In genomic region chr1:36183309-36183856, GRCh38 we compare ENCODE assay signal across 10 cellular contexts. TPM values are rescaled to one million over a fixed set of nuclear protein-coding genes. Genes with fewer than 3 reads are reported as not detected.
A peak's percentile ranks its signal among the peaks of the same experiment; 100 is the strongest.
DNase-seq lines count a peak whose midpoint lies in the region; FAIRE-seq and TF ChIP-seq lines count a peak whose summit lies in the region.
"Had no signal": no experiment of that assay in that cellular context is flagged by ENCODE, and none has a peak within 500 bp of the region (broad histone marks: within the 10 kb centered on the region; RNA-seq: fewer than 3 reads in every experiment).

No MANE protein-coding gene starts in this region.

- H3K14ac ChIP-seq in mesenchymal stem cell (ENCODE audit: low read length in 2 of 2), result no peak overlapping the region

- H3K36me3 Mint-ChIP-seq in astrocyte (ENCODE audit: low read depth, unreplicated experiment), result peaks cover 29% of the 10 kb centered on the region

- H3K4ac ChIP-seq in mesenchymal stem cell (ENCODE audit: low read depth in 1 of 2, low read length in 2 of 2), result no peak overlapping the region

- peaks cover 8% of the 10 kb centered on the region; the same call in 1 of the 2 replicates for H3K36me3 ChIP-seq in ACC112 (ENCODE audit: insufficient read depth, low read length)
- H3K36me3 ChIP-seq in astrocyte (ENCODE audit: insufficient read depth, low read length), result peaks cover 23% of the 10 kb centered on the region
- H3K36me3 ChIP-seq in mesenchymal stem cell (ENCODE audit: control insufficient read depth in 1 of 2, insufficient read depth in 2 of 2, low read depth in 1 of 2, low read length in 2 of 2), result peaks cover 44 to 45% of the 10 kb centered on the region in 2 experiments
- peaks cover 9 to 17% of the 10 kb centered on the region in 2 donors for H3K36me3 ChIP-seq in kidney (ENCODE audit: control insufficient read depth in 1 of 2, insufficient read depth in 2 of 2, low read length in 2 of 2)

- H3K4me3 ChIP-seq in ACC112 (ENCODE audit: low read depth, low read length), result no peak overlapping the region
- no peak overlapping the region for H3K4me3 ChIP-seq in astrocyte (ENCODE audit: insufficient read depth, low read depth, low read length)
- H3K4me3 ChIP-seq in mesenchymal stem cell (ENCODE audit: insufficient read depth in 1 of 2, low read depth in 1 of 2, low read length in 2 of 2), result no peak overlapping the region
- H3K4me3 ChIP-seq in kidney (ENCODE audit: low read length in 2 of 2), result no peak overlapping the region

- H2AFZ ChIP-seq in ACC112 (ENCODE audit: low read length, unreplicated experiment) (no peak overlapping the region), astrocyte (ENCODE audit: low read depth, low read length) (no peak overlapping the region), mesenchymal stem cell (ENCODE audit: low read depth, low read length) (no peak overlapping the region)

- H3K9ac ChIP-seq in astrocyte (ENCODE audit: low read length), result no peak overlapping the region
- H3K9ac ChIP-seq in mesenchymal stem cell (ENCODE audit: low read length), result peak overlapping the region; percentile 7
- H3K9ac ChIP-seq in kidney (ENCODE audit: low read length in 2 of 2), result no peak overlapping the region

- peaks cover 12% of the 10 kb centered on the region for H3K4me1 Mint-ChIP-seq in astrocyte (ENCODE audit: low read depth, unreplicated experiment)

- TF ChIP-seq CTCF in astrocyte (IDR thresholded peaks at IDR 0.05; ENCODE audit: insufficient read depth, low read depth, low read length) (no peak), kidney (IDR thresholded peaks at IDR 0.05; ENCODE audit: borderline replicate concordance, extremely low read depth, insufficient read depth) (no peak)

- no peak overlapping the region for H3K4me2 ChIP-seq in astrocyte (ENCODE audit: low read length)
- no peak overlapping the region for H3K4me2 ChIP-seq in mesenchymal stem cell (ENCODE audit: low read length, poor library complexity, severe bottlenecking)

- H3K23ac ChIP-seq in mesenchymal stem cell (ENCODE audit: low read length in 2 of 2), result no peak overlapping the region

- H3K27me3 Mint-ChIP-seq in astrocyte (ENCODE audit: low read depth, unreplicated experiment), result no peaks in the 10 kb centered on the region

- no peak for TF ChIP-seq POLR2A in GM12891 (IDR thresholded peaks at IDR 0.05; ENCODE audit: low read depth, low read length)

- H2BK12ac ChIP-seq in mesenchymal stem cell (ENCODE audit: low read length in 2 of 2), result no peak overlapping the region

- H4K20me1 ChIP-seq in astrocyte (ENCODE audit: insufficient read depth, low read length), result peaks cover 25% of the 10 kb centered on the region

- no peak overlapping the region for H3K18ac ChIP-seq in mesenchymal stem cell (ENCODE audit: low read depth in 1 of 2, low read length in 2 of 2)

- H3K79me2 ChIP-seq in ACC112 (ENCODE audit: control insufficient read depth, insufficient read depth, low read length, unreplicated experiment) (no peaks in the 10 kb centered on the region), astrocyte (ENCODE audit: insufficient read depth, low read length) (peaks cover 4% of the 10 kb centered on the region)

- DNase-seq in GM12891 (ENCODE audit: insufficient read length, low spot score) (no peak), astrocyte (ENCODE audit: low read depth) (no peak), mesenchymal stem cell (no peak), SHP77 treated with DMSO at 0.1 percent for 48 hours (lab: John Stamatoyannopoulos, UW) (no peak), NCI-H187 treated with DMSO at 0.1 percent for 48 hours (lab: John Stamatoyannopoulos, UW) (no peak), NCI-H748 (lab: John Stamatoyannopoulos, UW; ENCODE audit: unreplicated experiment) (no peak), kidney (no peak)
- DNase-seq: activated gamma-delta T cell; stimulated activated CD4-positive, alpha-beta T cell treated with anti-CD3 and anti-CD28 coated beads, Interleukin-2, amount 100 ng/mL, for 24 hours had no signal

- H4K91ac ChIP-seq in mesenchymal stem cell (ENCODE audit: low read length), result no peak overlapping the region

- H3K4me3 Mint-ChIP-seq in astrocyte (ENCODE audit: unreplicated experiment), result no peak overlapping the region

- H3K4me1 ChIP-seq in ACC112 (ENCODE audit: control insufficient read depth, insufficient read depth, low read length, unreplicated experiment) (peaks cover 8% of the 10 kb centered on the region), astrocyte (ENCODE audit: insufficient read depth, low read length) (peaks cover 11% of the 10 kb centered on the region), mesenchymal stem cell (ENCODE audit: control insufficient read depth, insufficient read depth, low read depth, low read length) (peaks cover 5% of the 10 kb centered on the region), kidney (ENCODE audit: control insufficient read depth in 1 of 2, insufficient read depth in 1 of 2, low read depth in 1 of 2, low read length in 2 of 2) (peaks cover 3 to 6% of the 10 kb centered on the region in 2 donors)

- no peaks in the 10 kb centered on the region for H3K9me3 ChIP-seq in astrocyte (ENCODE audit: insufficient read depth, low read depth, low read length)
- H3K9me3 ChIP-seq in mesenchymal stem cell (ENCODE audit: control insufficient read depth, low read length), result no peaks in the 10 kb centered on the region
- H3K9me3 ChIP-seq in kidney (ENCODE audit: control insufficient read depth in 1 of 2, low read length in 2 of 2), result no peaks in the 10 kb centered on the region

- intact Hi-C loops in kidney (cut with DNase I), result no loop called here

- no peak overlapping the region for H2AK5ac ChIP-seq in mesenchymal stem cell (ENCODE audit: low read length, severe bottlenecking)

- no peak overlapping the region for H2BK5ac ChIP-seq in mesenchymal stem cell (ENCODE audit: low read depth, low read length, poor library complexity, severe bottlenecking)

- 97% methylated on average over 2 of the region's 2 CpGs for WGBS in mesenchymal stem cell

- H3K27me3 ChIP-seq in ACC112 (ENCODE audit: insufficient read depth, low read length), result no peaks in the 10 kb centered on the region
- H3K27me3 ChIP-seq in astrocyte (ENCODE audit: insufficient read depth, low read length), result no peaks in the 10 kb centered on the region
- no peaks in the 10 kb centered on the region for H3K27me3 ChIP-seq in mesenchymal stem cell (ENCODE audit: control insufficient read depth in 1 of 2, insufficient read depth in 1 of 2, low read length in 2 of 2)

- H2BK120ac ChIP-seq in mesenchymal stem cell (ENCODE audit: low read depth, low read length), result no peak overlapping the region

- FAIRE-seq in GM12891 (lab: Jason Lieb, UNC) (peak; percentile 13), astrocyte (lab: Jason Lieb, UNC) (no peak), kidney (lab: Jason Lieb, UNC) (no peak)

- peak overlapping the region; percentile 9; the same call in 1 of the 2 replicates for H3K27ac ChIP-seq in ACC112 (ENCODE audit: low read depth, low read length)
- no peak overlapping the region for H3K27ac ChIP-seq in astrocyte (ENCODE audit: low read depth, low read length)
- no peak overlapping the region for H3K27ac ChIP-seq in mesenchymal stem cell (ENCODE audit: low read length, poor library complexity, severe bottlenecking)
- no peak overlapping the region for H3K27ac ChIP-seq in kidney (ENCODE audit: low read depth in 2 of 2, low read length in 2 of 2)

- peak overlapping the region; percentile 16 for H3K27ac Mint-ChIP-seq in astrocyte (ENCODE audit: unreplicated experiment)

- H3K9me3 Mint-ChIP-seq in astrocyte (ENCODE audit: unreplicated experiment), result no peaks in the 10 kb centered on the region

- peaks cover 20% of the 10 kb centered on the region for H3K79me1 ChIP-seq in mesenchymal stem cell (replicated peaks; ENCODE audit: low read length, poor library complexity, severe bottlenecking)

- H4K8ac ChIP-seq in mesenchymal stem cell (ENCODE audit: low read length), result no peak overlapping the region

- no peak overlapping the region for H2BK15ac ChIP-seq in mesenchymal stem cell (ENCODE audit: low read depth, poor library complexity, severe bottlenecking)

TF ChIP-seq in GM12891, 5 proteins besides CTCF, POLR2A, EP300 and RAD21:
- TF ChIP-seq SPI1 (IDR thresholded peaks at IDR 0.05; ENCODE audit: low read depth, low read length), result no peak

RNA-seq across cellular contexts. Expression of gene MAP7D1, which starts 27.4 kb away (rescaled TPM):
- 37.9 TPM for polyA plus RNA-seq in GM12891 (2012; ENCODE audit: low read depth, missing spikeins)
- total RNA-seq in astrocyte, result 259 and 271 TPM in 2 replicates
- polyA plus RNA-seq in mesenchymal stem cell (2013, experiment 1 of 2), result 97.8 TPM
- polyA plus RNA-seq in mesenchymal stem cell (2013, experiment 2 of 2), result 97.8 TPM
- 78.7 TPM for total RNA-seq in kidney
- 47.5 TPM for polyA plus RNA-seq in kidney (ENCODE audit: insufficient read depth, low read depth, low replicate concordance)

RNA-seq across cellular contexts. Expression of gene TRAPPC3, which starts 34.1 kb away (rescaled TPM):
- polyA plus RNA-seq in GM12891 (2012; ENCODE audit: low read depth, missing spikeins), result 48.6 TPM
- total RNA-seq in astrocyte (87.1 and 87.6 TPM in 2 replicates), kidney (58.4 TPM)
- 78.6 TPM for polyA plus RNA-seq in mesenchymal stem cell (2013, experiment 1 of 2)
- 81.9 TPM for polyA plus RNA-seq in mesenchymal stem cell (2013, experiment 2 of 2)
- polyA plus RNA-seq in kidney (ENCODE audit: insufficient read depth, low read depth, low replicate concordance), result 102 TPM

RNA-seq across cellular contexts. Expression of gene THRAP3, which starts 40.9 kb away (rescaled TPM):
- 53.4 TPM for polyA plus RNA-seq in GM12891 (2012; ENCODE audit: low read depth, missing spikeins)
- total RNA-seq in astrocyte (109 and 110 TPM in 2 replicates), kidney (102 TPM)
- polyA plus RNA-seq in mesenchymal stem cell (2013, experiment 1 of 2), result 64.5 TPM
- polyA plus RNA-seq in mesenchymal stem cell (2013, experiment 2 of 2), result 60.8 TPM
- 28.0 TPM for polyA plus RNA-seq in kidney (ENCODE audit: insufficient read depth, low read depth, low replicate concordance)

RNA-seq across cellular contexts. Expression of gene COL8A2, which starts 58.4 kb away (rescaled TPM):
- polyA plus RNA-seq in GM12891 (2012; ENCODE audit: low read depth, missing spikeins), result 0.01 TPM
- 3.4 and 10.8 TPM in 2 replicates for total RNA-seq in astrocyte
- 0.25 TPM for polyA plus RNA-seq in mesenchymal stem cell (2013, experiment 1 of 2)
- polyA plus RNA-seq in mesenchymal stem cell (2013, experiment 2 of 2), result 0.22 TPM
- 6.4 TPM for total RNA-seq in kidney
- 0.90 TPM for polyA plus RNA-seq in kidney (ENCODE audit: insufficient read depth, low read depth, low replicate concordance)
